9 cellular contexts compared by ENCODE assay signal in the genomic region with DNA sequence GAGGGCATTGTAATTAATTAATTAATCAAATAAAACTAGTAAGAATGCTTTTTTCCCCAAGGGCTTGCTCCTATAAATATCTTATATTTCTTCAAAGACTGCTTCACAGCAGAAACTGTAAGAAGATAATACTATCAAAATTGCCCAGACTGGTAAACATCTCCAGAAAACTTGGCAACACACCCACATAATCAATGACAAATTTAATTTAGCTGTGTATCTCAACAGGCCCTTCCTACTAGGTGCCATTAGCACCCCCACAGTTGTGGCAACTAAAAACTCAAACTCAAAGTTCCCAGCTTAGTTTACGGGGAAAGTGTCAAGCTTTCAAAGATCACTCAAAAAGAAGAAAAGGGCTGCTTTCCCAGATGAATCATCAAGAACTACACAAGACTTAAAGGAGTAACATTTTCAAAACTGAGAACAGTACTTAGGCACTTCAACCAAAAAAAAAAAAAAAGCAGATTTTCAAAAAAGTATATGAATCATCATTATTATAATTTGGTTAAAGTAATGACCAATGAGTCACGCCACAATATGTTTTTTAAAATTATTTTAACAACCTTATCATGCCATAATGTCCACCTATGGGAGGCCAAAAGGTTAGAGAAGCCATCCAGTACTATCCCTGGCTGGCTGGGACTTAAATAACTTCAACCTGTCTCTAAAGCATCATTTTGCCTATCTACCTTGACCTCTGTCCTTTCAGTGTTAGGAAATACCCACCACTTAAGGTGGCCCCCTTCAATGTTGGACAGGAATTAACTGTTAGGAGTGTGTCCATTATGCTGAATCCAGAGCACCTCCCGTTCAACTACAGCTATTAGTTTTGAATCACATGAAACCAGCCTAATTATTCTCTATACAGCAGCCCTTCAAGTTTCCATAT.
DNase-seq lines count a peak whose midpoint lies in the region; ATAC-seq and TF ChIP-seq lines count a peak whose summit lies in the region.
"Had no signal": no experiment of that assay in that cellular context is flagged by ENCODE, and none has a peak within 500 bp of the region (broad histone marks: within the 10 kb centered on the region; RNA-seq: fewer than 3 reads in every experiment).

No MANE protein-coding gene starts in this region.

- POLR2A ChIA-PET in T-cell (lab: Charles Lee), result interaction anchor here in 1 of 2 donors (1.5 kb wide), 1 partner anchor 12 kb away, joined by 5 read pairs; no protein-coding TSS in a partner anchor

- H3K27ac Mint-ChIP-seq in activated T-cell treated with anti-CD3 and anti-CD28 coated beads, Interleukin-2, amount 50 U/mL, for 24 hours, result peak overlapping the region; percentile 93
- peak overlapping the region; percentile 84 to 99 for H3K27ac Mint-ChIP-seq in T-cell
- peak overlapping the region; percentile 92 for H3K27ac Mint-ChIP-seq in stimulated activated naive CD8-positive, alpha-beta T cell treated with anti-CD3 and anti-CD28 coated beads, Interleukin-15, Interleukin-2, amounts not matched to agents 100 ng/mL and 50 ng/mL, for 24 hours
- H3K27ac Mint-ChIP-seq: nephron had no signal

- H3K9me3 Mint-ChIP-seq in activated T-cell treated with anti-CD3 and anti-CD28 coated beads, Interleukin-2, amount 50 U/mL, for 24 hours, result peaks cover 4% of the 10 kb centered on the region
- peaks cover 0 to 13% (median 1%) of the 10 kb centered on the region in 3 donors for H3K9me3 Mint-ChIP-seq in T-cell
- H3K9me3 Mint-ChIP-seq in stimulated activated naive CD8-positive, alpha-beta T cell treated with anti-CD3 and anti-CD28 coated beads, Interleukin-15, Interleukin-2, amounts not matched to agents 100 ng/mL and 50 ng/mL, for 24 hours, result peaks cover under 1% of the 10 kb centered on the region

- no peaks in the 10 kb centered on the region for H3K27me3 Mint-ChIP-seq in activated T-cell treated with anti-CD3 and anti-CD28 coated beads, Interleukin-2, amount 50 U/mL, for 24 hours
- no peaks in the 10 kb centered on the region for H3K27me3 Mint-ChIP-seq in T-cell
- no peaks in the 10 kb centered on the region for H3K27me3 Mint-ChIP-seq in stimulated activated naive CD8-positive, alpha-beta T cell treated with anti-CD3 and anti-CD28 coated beads, Interleukin-15, Interleukin-2, amounts not matched to agents 100 ng/mL and 50 ng/mL, for 24 hours

- peaks cover 9% of the 10 kb centered on the region for H3K36me3 Mint-ChIP-seq in activated T-cell treated with anti-CD3 and anti-CD28 coated beads, Interleukin-2, amount 50 U/mL, for 24 hours (ENCODE audit: low read depth)
- peaks cover 18% of the 10 kb centered on the region for H3K36me3 Mint-ChIP-seq in T-cell
- H3K36me3 Mint-ChIP-seq in stimulated activated naive CD8-positive, alpha-beta T cell treated with anti-CD3 and anti-CD28 coated beads, Interleukin-15, Interleukin-2, amounts not matched to agents 100 ng/mL and 50 ng/mL, for 24 hours (ENCODE audit: low read depth), result no peaks in the 10 kb centered on the region

- CTCF ChIA-PET in T-cell (lab: Charles Lee), result interaction anchor here in 1 of 2 donors (0.6 to 0.7 kb wide), 2 partner anchors 63 to 104 kb away, joined by 3 to 9 read pairs; no protein-coding TSS in a partner anchor

- DNase-seq in activated T-cell treated with anti-CD3 and anti-CD28 coated beads, Interleukin-2, amount 50 U/mL, for 24 hours, result no peak
- DNase-seq in activated T-cell treated with anti-CD3 and anti-CD28 coated beads, Interleukin-2, amount 50 U/mL, for 48 hours, result no peak
- no peak for DNase-seq in T-cell
- DNase-seq in erythroblast (lab: John Stamatoyannopoulos, UW), result peak; percentile 84 to 91
- no peak for DNase-seq in stimulated activated CD8-positive, alpha-beta memory T cell treated with anti-CD3 and anti-CD28 coated beads, Interleukin-4, amount 100 ng/mL, for 48 hours

- no peak for ATAC-seq in T-cell (replicated peaks in 1 of 4)
- no peak for ATAC-seq in HG03196 (IDR thresholded peaks at IDR 0.05; ENCODE audit: unreplicated experiment)
- ATAC-seq in HG02870 (IDR thresholded peaks at IDR 0.05; ENCODE audit: unreplicated experiment), result no peak

- peak overlapping the region; percentile 26 for H3K4me3 Mint-ChIP-seq in activated T-cell treated with anti-CD3 and anti-CD28 coated beads, Interleukin-2, amount 50 U/mL, for 24 hours
- peak overlapping the region; percentile 53 to 94 (median 87) for H3K4me3 Mint-ChIP-seq in T-cell
- peak overlapping the region; percentile 83 for H3K4me3 Mint-ChIP-seq in stimulated activated naive CD8-positive, alpha-beta T cell treated with anti-CD3 and anti-CD28 coated beads, Interleukin-15, Interleukin-2, amounts not matched to agents 100 ng/mL and 50 ng/mL, for 24 hours
- H3K4me3 Mint-ChIP-seq: nephron had no signal

- no peak for TF ChIP-seq POLR2A in erythroblast (IDR thresholded peaks at IDR 0.05; ENCODE audit: low read length)

- peaks cover 45% of the 10 kb centered on the region for H3K4me1 Mint-ChIP-seq in activated T-cell treated with anti-CD3 and anti-CD28 coated beads, Interleukin-2, amount 50 U/mL, for 24 hours (ENCODE audit: low read depth)
- peaks cover 46 to 53% (median 52%) of the 10 kb centered on the region in 3 donors for H3K4me1 Mint-ChIP-seq in T-cell
- H3K4me1 Mint-ChIP-seq in stimulated activated naive CD8-positive, alpha-beta T cell treated with anti-CD3 and anti-CD28 coated beads, Interleukin-15, Interleukin-2, amounts not matched to agents 100 ng/mL and 50 ng/mL, for 24 hours (ENCODE audit: low read depth), result peaks cover 31% of the 10 kb centered on the region
- H3K4me1 Mint-ChIP-seq: nephron had no signal

Comparison
In these comparisons a context has a peak if more than half of its experiments do, and no peak if none do; other contexts are left out.
1. DNase-seq: peak in erythroblast (2 of 2); none in activated T-cell treated with anti-CD3 and anti-CD28 coated beads, Interleukin-2, amount 50 U/mL, for 24 hours (single experiment), activated T-cell treated with anti-CD3 and anti-CD28 coated beads, Interleukin-2, amount 50 U/mL, for 48 hours (0 of 2), T-cell (0 of 34) and stimulated activated CD8-positive, alpha-beta memory T cell treated with anti-CD3 and anti-CD28 coated beads, Interleukin-4, amount 100 ng/mL, for 48 hours (single experiment).
2. H3K4me3 Mint-ChIP-seq: peak in every context shown above with its lines; median percentile 87 in T-cell; 83 in stimulated activated naive CD8-positive, alpha-beta T cell treated with anti-CD3 and anti-CD28 coated beads, Interleukin-15, Interleukin-2, amounts not matched to agents 100 ng/mL and 50 ng/mL, for 24 hours; 26 in activated T-cell treated with anti-CD3 and anti-CD28 coated beads, Interleukin-2, amount 50 U/mL, for 24 hours.
3. Peak in every context shown above with its lines, with median percentiles within 50 percentile points of each other: H3K27ac Mint-ChIP-seq.